In the genomic region with DNA sequence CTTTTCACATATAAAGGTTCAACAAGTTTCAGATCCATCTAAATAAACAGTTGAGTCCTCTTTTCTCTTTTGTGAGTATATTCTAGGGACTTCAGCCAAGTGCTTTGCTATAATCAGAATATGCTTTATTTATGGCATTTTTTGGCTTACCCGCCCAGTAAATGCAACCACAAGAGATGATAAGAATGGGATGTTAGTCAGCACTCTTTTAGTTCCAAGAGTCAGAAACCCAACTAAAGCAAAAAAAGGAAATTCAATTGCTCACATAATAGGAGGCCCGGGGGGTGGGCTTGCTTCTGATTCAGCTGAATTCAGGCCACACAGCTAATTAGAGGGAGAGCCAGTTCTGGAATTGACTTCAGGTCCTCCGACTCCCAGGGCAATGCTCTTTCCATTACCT, we compare ENCODE assay signal across 18 cellular contexts.
DNase-seq lines count a peak whose midpoint lies in the region; ATAC-seq and TF ChIP-seq lines count a peak whose summit lies in the region.
"Had no signal": no experiment of that assay in that cellular context is flagged by ENCODE, and none has a peak within 500 bp of the region (broad histone marks: within the 10 kb centered on the region; RNA-seq: fewer than 3 reads in every experiment).

No MANE protein-coding gene starts in this region.

- no peaks in the 10 kb centered on the region for H3K36me3 ChIP-seq in mesenchymal stem cell (ENCODE audit: control insufficient read depth in 1 of 2, insufficient read depth in 2 of 2, low read depth in 1 of 2, low read length in 2 of 2)
- H3K36me3 ChIP-seq in sigmoid colon: no peaks in the 10 kb centered on the region
- H3K36me3 ChIP-seq: ascending aorta, tibial nerve had no signal

- 61% methylated on average over 3 of the region's 3 CpGs for WGBS in mesenchymal stem cell
- 66 to 92% methylated on average over 3 of the region's 3 CpGs for WGBS in sigmoid colon, 2 donors

- H3K14ac ChIP-seq in mesenchymal stem cell (ENCODE audit: low read length in 2 of 2): no peak overlapping the region

- H4K91ac ChIP-seq in mesenchymal stem cell (ENCODE audit: low read length): no peak overlapping the region

- H3K79me1 ChIP-seq in mesenchymal stem cell (replicated peaks; ENCODE audit: low read length, poor library complexity, severe bottlenecking): peaks cover 15% of the 10 kb centered on the region

- H3K4me1 ChIP-seq in mesenchymal stem cell (ENCODE audit: control insufficient read depth, insufficient read depth, low read depth, low read length) (peaks cover 7% of the 10 kb centered on the region), sigmoid colon (no peaks in the 10 kb centered on the region)
- H3K4me1 ChIP-seq: ascending aorta, psoas muscle, tibial nerve had no signal

- no peak for TF ChIP-seq POLR2A in sigmoid colon (IDR thresholded peaks at IDR 0.05)

- no peak overlapping the region for H4K8ac ChIP-seq in mesenchymal stem cell (ENCODE audit: low read length)

- H3K23ac ChIP-seq in mesenchymal stem cell (ENCODE audit: low read length in 2 of 2): no peak overlapping the region

- H3K27ac ChIP-seq in mesenchymal stem cell (ENCODE audit: low read length, poor library complexity, severe bottlenecking) (no peak overlapping the region), sigmoid colon (no peak overlapping the region)
- H3K27ac ChIP-seq: ascending aorta, KMS-11, psoas muscle, tibial nerve had no signal

- H2AFZ ChIP-seq in mesenchymal stem cell (ENCODE audit: low read depth, low read length): no peak overlapping the region

- H3K4me3 ChIP-seq in astrocyte of the cerebellum (ENCODE audit: low read depth, low read length) (no peak overlapping the region), mesenchymal stem cell (ENCODE audit: insufficient read depth in 1 of 2, low read depth in 1 of 2, low read length in 2 of 2) (no peak overlapping the region), sigmoid colon (no peak overlapping the region)
- H3K4me3 ChIP-seq: ascending aorta, psoas muscle, tibial nerve had no signal

- no peak for TF ChIP-seq CTCF in astrocyte of the cerebellum (IDR thresholded peaks at IDR 0.05; ENCODE audit: low read depth, low read length, missing control alignments)
- TF ChIP-seq CTCF in sigmoid colon (IDR thresholded peaks at IDR 0.05): no peak

- H3K9ac ChIP-seq in mesenchymal stem cell (ENCODE audit: low read length): peak overlapping the region; percentile 33
- H3K9ac ChIP-seq: KMS-11 had no signal

- H3K4me2 ChIP-seq in mesenchymal stem cell (ENCODE audit: low read length, poor library complexity, severe bottlenecking): no peak overlapping the region
- H3K4me2 ChIP-seq: KMS-11 had no signal

- no peak overlapping the region for H2BK120ac ChIP-seq in mesenchymal stem cell (ENCODE audit: low read depth, low read length)

- intact Hi-C loops in sigmoid colon (cut with DNase I): no loop called here

- H3K9me3 ChIP-seq in mesenchymal stem cell (ENCODE audit: control insufficient read depth, low read length) (no peaks in the 10 kb centered on the region), sigmoid colon (no peaks in the 10 kb centered on the region)
- H3K9me3 ChIP-seq: ascending aorta, psoas muscle, tibial nerve had no signal

- H2BK12ac ChIP-seq in mesenchymal stem cell (ENCODE audit: low read length in 2 of 2): no peak overlapping the region

- H2BK5ac ChIP-seq in mesenchymal stem cell (ENCODE audit: low read depth, low read length, poor library complexity, severe bottlenecking): no peak overlapping the region

- no peak overlapping the region for H2BK15ac ChIP-seq in mesenchymal stem cell (ENCODE audit: low read depth, poor library complexity, severe bottlenecking)

- H2AK5ac ChIP-seq in mesenchymal stem cell (ENCODE audit: low read length, severe bottlenecking): no peak overlapping the region

- H3K27me3 ChIP-seq in mesenchymal stem cell (ENCODE audit: control insufficient read depth in 1 of 2, insufficient read depth in 1 of 2, low read length in 2 of 2): no peaks in the 10 kb centered on the region
- no peaks in the 10 kb centered on the region for H3K27me3 ChIP-seq in sigmoid colon
- H3K27me3 ChIP-seq: ascending aorta, tibial nerve had no signal

- no peak overlapping the region for H3K4ac ChIP-seq in mesenchymal stem cell (ENCODE audit: low read depth in 1 of 2, low read length in 2 of 2)

- H3K18ac ChIP-seq in mesenchymal stem cell (ENCODE audit: low read depth in 1 of 2, low read length in 2 of 2): no peak overlapping the region

- ATAC-seq in GM18520 (IDR thresholded peaks at IDR 0.05; ENCODE audit: unreplicated experiment): no peak
- ATAC-seq: psoas muscle had no signal

- TF ChIP-seq EP300 in sigmoid colon (IDR thresholded peaks at IDR 0.05): no peak

- DNase-seq in AG20443 (ENCODE audit: low spot score) (peak; percentile 63), LHCN-M2 (ENCODE audit: low read depth) (peak; percentile 48), astrocyte of the cerebellum (ENCODE audit: low read depth) (peak; percentile 91), mesenchymal stem cell (peak; percentile 70), sigmoid colon (no peak), NAMALWA (ENCODE audit: low spot score) (no peak)
- no peak for DNase-seq in effector CD4-positive, alpha-beta T cell
- DNase-seq: activated CD4-positive, alpha-beta T cell treated with anti-CD3 and anti-CD28 coated beads, Interleukin-2, amount 50 U/mL, for 4 hours; head of caudate nucleus; left cardiac atrium; NCI-H1694 treated with DMSO at 0.1 percent for 48 hours; NCI-H774; psoas muscle; RPMI8226 had no signal

- in situ Hi-C loops in astrocyte of the cerebellum (cut with HindIII; ENCODE audit: low sequenced_read_pairs): no loop called here

Comparison
In these comparisons a context has a peak if more than half of its experiments do, and no peak if none do; other contexts are left out.
1. DNase-seq: peak in AG20443 (single experiment), LHCN-M2 (single experiment), astrocyte of the cerebellum (single experiment) and mesenchymal stem cell (single experiment); none in effector CD4-positive, alpha-beta T cell (single experiment), sigmoid colon (single experiment) and NAMALWA (single experiment).